In genomic region chr10:929965-930364, GRCh38 we compare ENCODE assay signal across 8 cellular contexts. TPM values are rescaled to one million over a fixed set of nuclear protein-coding genes. Genes with fewer than 3 reads are reported as not detected.
DNase-seq lines count a peak whose midpoint lies in the region; ATAC-seq and TF ChIP-seq lines count a peak whose summit lies in the region.

No MANE protein-coding gene starts in this region.

- H3K36me3 Mint-ChIP-seq in CD4-positive, CD25-positive, alpha-beta regulatory T cell, result peaks cover 10% of the 10 kb centered on the region
- H3K36me3 Mint-ChIP-seq in GM23338 (ENCODE audit: low read depth), result peaks cover 7% of the 10 kb centered on the region; the same call in 2 of the 3 replicates

- peaks cover 57% of the 10 kb centered on the region for H3K79me2 ChIP-seq in GM23338 (replicated peaks; ENCODE audit: insufficient read depth)
- H3K79me2 ChIP-seq in SU-DHL-6 (ENCODE audit: insufficient read depth, low read length), result peaks cover 61% of the 10 kb centered on the region

- no peaks in the 10 kb centered on the region for H3K9me2 ChIP-seq in GM23338 (ENCODE audit: insufficient read depth)
- H3K9me2 ChIP-seq in SU-DHL-6 (replicated peaks; ENCODE audit: insufficient read depth, low read length), result no peaks in the 10 kb centered on the region

- no peak for DNase-seq in CD4-positive, CD25-positive, alpha-beta regulatory T cell
- DNase-seq in GM23338 (ENCODE audit: low spot score), result no peak
- DNase-seq in foreskin fibroblast, result no peak
- DNase-seq in NCI-H2171 (lab: John Stamatoyannopoulos, UW), result no peak
- no peak for DNase-seq in DMS53 treated with DMSO at 0.1 percent for 48 hours (lab: John Stamatoyannopoulos, UW; ENCODE audit: unreplicated experiment)

- H3K27ac ChIP-seq in CD4-positive, CD25-positive, alpha-beta regulatory T cell (ENCODE audit: insufficient read depth, low read length, poor library complexity, severe bottlenecking), result peak overlapping the region; percentile 70
- peak overlapping the region; percentile 84 for H3K27ac ChIP-seq in GM23338 (ENCODE audit: low read depth)
- peak overlapping the region; percentile 84 for H3K27ac ChIP-seq in SU-DHL-6 (ENCODE audit: low read depth, low read length)
- H3K27ac ChIP-seq in skin epidermis, result peak overlapping the region in 19 of 21 experiments; percentile 6 to 100 (median 93)

- H3K27me3 Mint-ChIP-seq in CD4-positive, CD25-positive, alpha-beta regulatory T cell, result peaks cover 4% of the 10 kb centered on the region
- peaks cover 3% of the 10 kb centered on the region for H3K27me3 Mint-ChIP-seq in GM23338 (ENCODE audit: insufficient read depth, low read depth, poor library complexity)

- H2AFZ ChIP-seq in GM23338 (no peak overlapping the region), SU-DHL-6 (ENCODE audit: low read depth, low read length, severe bottlenecking) (no peak overlapping the region)

- H4K20me1 ChIP-seq in GM23338 (replicated peaks; ENCODE audit: insufficient read depth) (peaks cover 47% of the 10 kb centered on the region), SU-DHL-6 (ENCODE audit: low read depth, low read length) (peaks cover 51% of the 10 kb centered on the region)

- H3K27me3 ChIP-seq in CD4-positive, CD25-positive, alpha-beta regulatory T cell (ENCODE audit: control insufficient read depth, insufficient read depth, low read length), result no peaks in the 10 kb centered on the region
- H3K27me3 ChIP-seq in GM23338 (ENCODE audit: insufficient read depth), result no peaks in the 10 kb centered on the region
- no peaks in the 10 kb centered on the region for H3K27me3 ChIP-seq in SU-DHL-6 (ENCODE audit: low read length)

- no peaks in the 10 kb centered on the region for H3K9me3 Mint-ChIP-seq in CD4-positive, CD25-positive, alpha-beta regulatory T cell
- no peaks in the 10 kb centered on the region for H3K9me3 Mint-ChIP-seq in GM23338

- H3K4me1 Mint-ChIP-seq in CD4-positive, CD25-positive, alpha-beta regulatory T cell, result peaks cover 27 to 57% (median 37%) of the 10 kb centered on the region in 4 donors
- peaks cover 43% of the 10 kb centered on the region for H3K4me1 Mint-ChIP-seq in GM23338

- peak overlapping the region; percentile 94 to 97 (median 96) for H3K27ac Mint-ChIP-seq in CD4-positive, CD25-positive, alpha-beta regulatory T cell
- H3K27ac Mint-ChIP-seq in GM23338, result peak overlapping the region; percentile 93

- H3K4me3 ChIP-seq in CD4-positive, CD25-positive, alpha-beta regulatory T cell (ENCODE audit: low read depth, low read length), result peak overlapping the region; percentile 92
- H3K4me3 ChIP-seq in GM23338 (peak overlapping the region; percentile 80), SU-DHL-6 (ENCODE audit: insufficient read depth, low read length, poor library complexity, severe bottlenecking) (peak overlapping the region; percentile 92), foreskin fibroblast (ENCODE audit: low read depth in 1 of 2, low read length in 2 of 2) (peak overlapping the region; percentile 67 to 91), skin epidermis (peak overlapping the region; percentile 46 to 86 (median 77))

- peaks cover 32% of the 10 kb centered on the region for H3K4me1 ChIP-seq in CD4-positive, CD25-positive, alpha-beta regulatory T cell (ENCODE audit: control insufficient read depth, insufficient read depth, low read length, poor library complexity, severe bottlenecking)
- peaks cover 34% of the 10 kb centered on the region for H3K4me1 ChIP-seq in GM23338 (ENCODE audit: insufficient read depth)

- no peak for ATAC-seq in CD4-positive, CD25-positive, alpha-beta regulatory T cell (ENCODE audit: low read depth in 2 of 2)
- ATAC-seq in GM23338 (no peak), GM18519 (IDR thresholded peaks at IDR 0.05; ENCODE audit: low FRiP score, unreplicated experiment) (no peak)

- no peaks in the 10 kb centered on the region for H3K9me3 ChIP-seq in CD4-positive, CD25-positive, alpha-beta regulatory T cell (ENCODE audit: control insufficient read depth in 2 of 2, low read length in 2 of 2)
- H3K9me3 ChIP-seq in SU-DHL-6 (ENCODE audit: insufficient read depth, low read length), result no peaks in the 10 kb centered on the region

- TF ChIP-seq CTCF in GM23338 (conservative IDR thresholded peaks at IDR 0.05; ENCODE audit: low read depth in 2 of 2) (no peak), SU-DHL-6 (IDR thresholded peaks at IDR 0.05; ENCODE audit: insufficient read depth, low read length, poor library complexity, severe bottlenecking) (no peak), foreskin fibroblast (IDR thresholded peaks at IDR 0.05; ENCODE audit: low read depth, low read length) (no peak)

- H3F3A ChIP-seq in GM23338 (replicated peaks; ENCODE audit: low read depth) (peaks cover 12% of the 10 kb centered on the region), SU-DHL-6 (ENCODE audit: insufficient read depth) (peaks cover 5% of the 10 kb centered on the region; the same call in 1 of the 2 replicates)

- H3K4me3 Mint-ChIP-seq in CD4-positive, CD25-positive, alpha-beta regulatory T cell, result peak overlapping the region; percentile 93 to 98 (median 95)
- H3K4me3 Mint-ChIP-seq in GM23338, result peak overlapping the region; percentile 90

- H3K36me3 ChIP-seq in CD4-positive, CD25-positive, alpha-beta regulatory T cell (ENCODE audit: control insufficient read depth, insufficient read depth, low read length), result peaks cover 10% of the 10 kb centered on the region
- H3K36me3 ChIP-seq in GM23338 (ENCODE audit: insufficient read depth) (no peaks in the 10 kb centered on the region), SU-DHL-6 (ENCODE audit: low read length) (peaks cover 9% of the 10 kb centered on the region; the same call in 1 of the 2 replicates)

- peak overlapping the region; percentile 93 for H3K9ac ChIP-seq in SU-DHL-6 (ENCODE audit: low read length)

- H3K4me2 ChIP-seq in GM23338 (peak overlapping the region; percentile 95), SU-DHL-6 (ENCODE audit: low read depth, low read length, poor library complexity, severe bottlenecking) (peak overlapping the region; percentile 99)

TF ChIP-seq in GM23338, 12 proteins besides CTCF, POLR2A, EP300 and RAD21:
- TF ChIP-seq STAT1 (IDR thresholded peaks at IDR 0.05; ENCODE audit: unreplicated experiment) (no peak), EZH2 (IDR thresholded peaks at IDR 0.05; ENCODE audit: low read depth, unreplicated experiment) (no peak)
TF ChIP-seq in GM23338: peak in this region for 0.

RNA-seq across cellular contexts. Expression of gene LARP4B, which starts 1.5 kb away (rescaled TPM):
- 82.0 TPM for total RNA-seq in CD4-positive, CD25-positive, alpha-beta regulatory T cell
- polyA plus RNA-seq in CD4-positive, CD25-positive, alpha-beta regulatory T cell, result 10 to 100 TPM; 20.5 to 32.1 (median 27.3) TPM
- 52.3 and 59.6 TPM in 2 replicates for total RNA-seq in GM23338 (2014; rRNA removed; shearing (Covaris generic))
- polyA plus RNA-seq in GM23338 (2016; fragmentation: Nextera tagmentation; extraction: Ambion mirVana), result 14.6 and 18.3 TPM in 2 replicates

RNA-seq across cellular contexts. Expression of gene GTPBP4, which starts 58.3 kb away (rescaled TPM):
- 50.7 TPM for total RNA-seq in CD4-positive, CD25-positive, alpha-beta regulatory T cell
- polyA plus RNA-seq in CD4-positive, CD25-positive, alpha-beta regulatory T cell, result 10 to 100 TPM; 15.9 to 30.4 (median 19.7) TPM
- total RNA-seq in GM23338 (2014; rRNA removed; shearing (Covaris generic)), result 48.7 and 56.5 TPM in 2 replicates
- 51.2 and 62.6 TPM in 2 replicates for polyA plus RNA-seq in GM23338 (2016; fragmentation: Nextera tagmentation; extraction: Ambion mirVana)
